In genomic region chr12:45235087-45236025, GRCh38 we compare ENCODE assay signal across 8 cellular contexts. TPM values are rescaled to one million over a fixed set of nuclear protein-coding genes. Genes with fewer than 3 reads are reported as not detected.
DNase-seq lines count a peak whose midpoint lies in the region; ATAC-seq lines count a peak whose summit lies in the region.

No MANE protein-coding gene starts in this region.

- no peaks in the 10 kb centered on the region for H3K36me3 Mint-ChIP-seq in central memory CD8-positive, alpha-beta T cell (ENCODE audit: insufficient read depth)

- H3K27me3 Mint-ChIP-seq in central memory CD8-positive, alpha-beta T cell: no peaks in the 10 kb centered on the region

- H3K27me3 ChIP-seq in aorta (ENCODE audit: control insufficient read depth in 1 of 2, insufficient read depth in 2 of 2, low read length in 1 of 2): no peaks in the 10 kb centered on the region

- peak overlapping the region; percentile 100 for H3K27ac ChIP-seq in aorta (ENCODE audit: low read depth in 1 of 2, low read length in 2 of 2)

- H3K4me3 Mint-ChIP-seq in central memory CD8-positive, alpha-beta T cell: no peak overlapping the region

- peaks cover 37% of the 10 kb centered on the region for H3K4me1 Mint-ChIP-seq in central memory CD8-positive, alpha-beta T cell

- DNase-seq in M059J (ENCODE audit: low read depth): peak; percentile 90
- no peak for DNase-seq in central memory CD8-positive, alpha-beta T cell (ENCODE audit: low spot score in 2 of 2)
- peak; percentile 17 to 85 for DNase-seq in lung microvascular endothelial cell (ENCODE audit: low read depth in 2 of 2)
- no peak for DNase-seq in aorta
- no peak for DNase-seq in stimulated activated CD4-positive, alpha-beta T cell treated with anti-CD3 and anti-CD28 coated beads, Interleukin-12 subunit alpha, Interleukin-12 subunit beta, amount 100 ng/mL, for 4 hours
- DNase-seq in D341Med (ENCODE audit: low spot score): no peak

- intact Hi-C loops in aorta (cut with DNase I): loop anchor here in 1 of 2 donors (1.0 to 2.0 kb wide), 2 partner anchors 33 to 64 kb away; no protein-coding TSS in a partner anchor

- peak overlapping the region; percentile 32 for H3K27ac Mint-ChIP-seq in central memory CD8-positive, alpha-beta T cell (ENCODE audit: low read depth)

- H3K4me1 ChIP-seq in aorta (ENCODE audit: control insufficient read depth in 1 of 2, insufficient read depth in 2 of 2, low read length in 2 of 2): peaks cover 10 to 12% of the 10 kb centered on the region in 2 donors

- WGBS in aorta, 2 donors: 7 to 8% methylated on average over 4 of the region's 4 CpGs

- ATAC-seq in GM18858 (IDR thresholded peaks at IDR 0.05; ENCODE audit: unreplicated experiment) (peak; percentile 38), aorta (ENCODE audit: low FRiP score) (peak; percentile 17), HG03025 (IDR thresholded peaks at IDR 0.05; ENCODE audit: low FRiP score, unreplicated experiment) (no peak)
- no peak for ATAC-seq in central memory CD8-positive, alpha-beta T cell (replicated peaks; ENCODE audit: extremely low read depth, poor library complexity, severe bottlenecking)

- no peaks in the 10 kb centered on the region for H3K9me3 Mint-ChIP-seq in central memory CD8-positive, alpha-beta T cell

- no peaks in the 10 kb centered on the region for H3K9me3 ChIP-seq in aorta (ENCODE audit: control insufficient read depth, low read length)

- H3K36me3 ChIP-seq in aorta (ENCODE audit: control insufficient read depth in 1 of 2, insufficient read depth in 2 of 2, low read length in 1 of 2): no peaks in the 10 kb centered on the region

- H3K4me3 ChIP-seq in aorta (ENCODE audit: low read length in 2 of 2): no peak overlapping the region

RNA-seq across cellular contexts. Expression of gene ANO6, which starts 19.5 kb away (rescaled TPM):
- 39.9 and 64.2 TPM in 2 replicates for total RNA-seq in M059J (2014; rRNA removed; shearing (Covaris generic))
- total RNA-seq in lung microvascular endothelial cell: 48.6 and 62.3 TPM in 2 replicates
- total RNA-seq in aorta: 100 to 1,000 TPM in 1 of 2 donors, 10 to 100 TPM in 1; 88.3 to 129 TPM
- polyA plus RNA-seq in aorta: 10 to 100 TPM; 16.0 to 41.0 TPM

Comparison
In these comparisons a context has a peak if more than half of its experiments do, and no peak if none do; other contexts are left out.
1. ATAC-seq: peak in GM18858 (single experiment) and aorta (single experiment); none in central memory CD8-positive, alpha-beta T cell (single experiment) and HG03025 (single experiment).
2. DNase-seq: peak in M059J (single experiment) and lung microvascular endothelial cell (2 of 2); none in central memory CD8-positive, alpha-beta T cell (0 of 2), aorta (0 of 2), stimulated activated CD4-positive, alpha-beta T cell treated with anti-CD3 and anti-CD28 coated beads, Interleukin-12 subunit alpha, Interleukin-12 subunit beta, amount 100 ng/mL, for 4 hours (single experiment) and D341Med (single experiment).